ENCODE assay signal across 29 cellular contexts in genomic region chr4:144357970-144358369, GRCh38.
DNase-seq lines count a peak whose midpoint lies in the region; ATAC-seq, FAIRE-seq and TF ChIP-seq lines count a peak whose summit lies in the region.
"Had no signal": no experiment of that assay in that cellular context is flagged by ENCODE, and none has a peak within 500 bp of the region (broad histone marks: within the 10 kb centered on the region; RNA-seq: fewer than 3 reads in every experiment).

No MANE protein-coding gene starts in this region.

- H3K36me3 Mint-ChIP-seq in activated T-cell treated with anti-CD3 and anti-CD28 coated beads, Interleukin-2, amount 50 U/mL, for 72 hours (ENCODE audit: insufficient read depth in 2 of 2), result no peaks in the 10 kb centered on the region
- H3K36me3 Mint-ChIP-seq: activated CD4-positive, alpha-beta memory T cell treated with anti-CD3 and anti-CD28 coated beads for 36 hours; activated naive CD4-positive, alpha-beta T cell treated with anti-CD3 and anti-CD28 coated beads, Interleukin-2, amount 50 U/mL, for 72 hours had no signal

- BruUV-seq in GM12878 (replicated peaks; lab: Mats Ljungman, UMichigan), result no TSS peak

- peak overlapping the region; percentile 54 for H3K27ac Mint-ChIP-seq in activated T-cell treated with anti-CD3 and anti-CD28 coated beads, Interleukin-2, amount 50 U/mL, for 72 hours
- H3K27ac Mint-ChIP-seq: activated CD4-positive, alpha-beta memory T cell treated with anti-CD3 and anti-CD28 coated beads for 36 hours; activated naive CD4-positive, alpha-beta T cell treated with anti-CD3 and anti-CD28 coated beads, Interleukin-2, amount 50 U/mL, for 72 hours; T-helper 1 cell treated with Interleukin-12 subunit alpha and Interleukin-12 subunit beta and Interleukin-4 antibody, amounts not matched to agents 30 μg/mL and 1 μg/mL, for 36 hours had no signal

- no peak overlapping the region for H3K4me2 ChIP-seq in GM12878 (ENCODE audit: control insufficient read depth, insufficient read depth)

- SMC1A ChIA-PET in GM12878 (lab: Charles Lee; ENCODE audit: uncharacterized antibody, unreplicated experiment), result interaction anchor here (1.4 kb wide), 1 partner anchor 11 kb away, joined by 3 read pairs; no protein-coding TSS in a partner anchor

- H3K27me3 ChIP-seq in GM12878 (replicated peaks in 1 of 2; ENCODE audit: control insufficient read depth in 2 of 2, insufficient read depth in 2 of 2, low read length in 1 of 2) (peaks cover 0 to 4% of the 10 kb centered on the region in 2 experiments; a peak in 2 of 4 replicates), lower lobe of right lung (ENCODE audit: low read depth) (no peaks in the 10 kb centered on the region), small intestine (ENCODE audit: control insufficient read depth in 2 of 2, insufficient read depth in 2 of 2, low read length in 2 of 2) (no peaks in the 10 kb centered on the region), prostate gland (replicated peaks; ENCODE audit: insufficient read depth) (no peaks in the 10 kb centered on the region)
- H3K27me3 ChIP-seq: thyroid gland had no signal

- TF ChIP-seq EP300 in GM12878 (IDR thresholded peaks at IDR 0.05; ENCODE audit: borderline replicate concordance in 1 of 2, control insufficient read depth in 1 of 2, low read depth in 2 of 2, low read length in 2 of 2), result no peak

- 4% methylated on average over 3 of the region's 3 CpGs for WGBS in GM12878 (ENCODE audit: insufficient coverage, insufficient replicate concordance, low lambda C conversion rate, missing lambda C conversion rate)
- WGBS in small intestine, 3 donors, result 28 to 50% (median 37%) methylated on average over 3 of the region's 3 CpGs
- 58% methylated on average over 3 of the region's 3 CpGs for WGBS in prostate gland

- in situ Hi-C loops in GM12878 (cut with MboI), result no loop called here

- H3K9ac ChIP-seq in GM12878 (ENCODE audit: control insufficient read depth, insufficient read depth, low read length), result no peak overlapping the region

- H3K4me1 ChIP-seq in GM12878 (ENCODE audit: control insufficient read depth, insufficient read depth, low read length) (peaks cover 4% of the 10 kb centered on the region), lower lobe of right lung (peaks cover 7% of the 10 kb centered on the region), small intestine (ENCODE audit: control insufficient read depth in 2 of 2, insufficient read depth in 1 of 2, low read depth in 1 of 2, low read length in 1 of 2) (no peaks in the 10 kb centered on the region), prostate gland (replicated peaks) (no peaks in the 10 kb centered on the region)
- H3K4me1 ChIP-seq: thyroid gland had no signal

- ATAC-seq in activated T-cell treated with anti-CD3 and anti-CD28 coated beads, Interleukin-2, amount 50 U/mL, for 72 hours (replicated peaks in 1 of 2), result no peak
- ATAC-seq in HG03139 (IDR thresholded peaks at IDR 0.05; ENCODE audit: unreplicated experiment), result peak; percentile 42
- peak; percentile 43; the same call in 2 of the 3 replicates for ATAC-seq in GM12878
- no peak for ATAC-seq in lower lobe of right lung
- ATAC-seq: activated naive CD4-positive, alpha-beta T cell treated with anti-CD3 and anti-CD28 coated beads, Interleukin-2, amount 50 U/mL, for 72 hours had no signal

- no peaks in the 10 kb centered on the region for H3K79me2 ChIP-seq in GM12878 (ENCODE audit: control insufficient read depth, insufficient read depth, low read length)

- TF ChIP-seq POLR2A in GM12878 (IDR thresholded peaks at IDR 0.05; ENCODE audit: low read depth, low read length) (no peak), prostate gland (IDR thresholded peaks at IDR 0.05) (no peak)

- H3K27ac ChIP-seq in GM12878 (ENCODE audit: control insufficient read depth, insufficient read depth) (no peak overlapping the region), lower lobe of right lung (no peak overlapping the region), small intestine (ENCODE audit: low read depth in 1 of 2, low read length in 1 of 2) (no peak overlapping the region), prostate gland (no peak overlapping the region)
- H3K27ac ChIP-seq: C4-2B, thyroid gland, VCaP had no signal

- H4K20me1 ChIP-seq in GM12878 (ENCODE audit: control insufficient read depth, insufficient read depth), result no peaks in the 10 kb centered on the region

- intact Hi-C loops in GM12878 (cut with micrococcal nuclease; ENCODE audit: unreplicated experiment) (loop anchor here (10.0 kb wide), 1 partner anchor 687 kb away; no protein-coding TSS in a partner anchor), lower lobe of right lung (cut with DNase I) (no loop called here), prostate gland (cut with DNase I) (no loop called here)

- CTCF ChIA-PET in GM12878 (lab: Yijun Ruan, JAX), result no interaction called here

- no peak for FAIRE-seq in GM12878 (lab: Jason Lieb, UNC)
- FAIRE-seq in small intestine (lab: Jason Lieb, UNC), result no peak
- FAIRE-seq: H54, HTR-8/SVneo had no signal

- peaks cover 19% of the 10 kb centered on the region for H3K4me1 Mint-ChIP-seq in activated T-cell treated with anti-CD3 and anti-CD28 coated beads, Interleukin-2, amount 50 U/mL, for 72 hours (ENCODE audit: low read depth)

- TF ChIP-seq CTCF in GM12878 (IDR thresholded peaks at IDR 0.05 in 2 of 3, conservative IDR thresholded peaks at IDR 0.05 in 1 of 3; ENCODE audit: control insufficient read depth in 2 of 3, extremely low read depth in 1 of 3, insufficient read depth in 1 of 3, low read depth in 3 of 3, low read length in 3 of 3) (no peak), lower lobe of right lung (IDR thresholded peaks at IDR 0.05) (no peak), prostate gland (IDR thresholded peaks at IDR 0.05) (no peak)

- H3K4me3 ChIP-seq in GM12878, result no peak overlapping the region
- no peak overlapping the region for H3K4me3 ChIP-seq in lower lobe of right lung
- H3K4me3 ChIP-seq in small intestine (ENCODE audit: low read depth in 1 of 2, low read length in 2 of 2), result no peak overlapping the region
- H3K4me3 ChIP-seq in prostate gland, result no peak overlapping the region
- H3K4me3 ChIP-seq: thyroid gland had no signal

- no peak overlapping the region for H2AFZ ChIP-seq in GM12878 (ENCODE audit: control insufficient read depth, low read depth, low read length)

- H3K36me3 ChIP-seq in GM12878 (ENCODE audit: control insufficient read depth in 2 of 2, insufficient read depth in 2 of 2, low read length in 1 of 2) (no peaks in the 10 kb centered on the region), lower lobe of right lung (no peaks in the 10 kb centered on the region), small intestine (ENCODE audit: control insufficient read depth in 2 of 2, insufficient read depth in 2 of 2, low read length in 2 of 2) (no peaks in the 10 kb centered on the region), prostate gland (no peaks in the 10 kb centered on the region)
- H3K36me3 ChIP-seq: thyroid gland had no signal

- TF ChIP-seq RAD21 in GM12878 (IDR thresholded peaks at IDR 0.05; ENCODE audit: insufficient read depth, low read depth, low read length), result no peak

- RAD21 ChIA-PET in GM12878 (lab: Charles Lee; ENCODE audit: unreplicated experiment), result no interaction called here

- peaks cover 0 to 3% of the 10 kb centered on the region in 2 donors for H3K9me3 Mint-ChIP-seq in activated T-cell treated with anti-CD3 and anti-CD28 coated beads, Interleukin-2, amount 50 U/mL, for 72 hours
- H3K9me3 Mint-ChIP-seq: activated CD4-positive, alpha-beta memory T cell treated with anti-CD3 and anti-CD28 coated beads for 36 hours; T-helper 1 cell treated with Interleukin-12 subunit alpha and Interleukin-12 subunit beta and Interleukin-4 antibody, amounts not matched to agents 30 μg/mL and 1 μg/mL, for 36 hours had no signal

- POLR2A ChIA-PET in GM12878 (lab: Charles Lee), result no interaction called here

- no peak overlapping the region for H3K4me3 Mint-ChIP-seq in activated T-cell treated with anti-CD3 and anti-CD28 coated beads, Interleukin-2, amount 50 U/mL, for 72 hours
- H3K4me3 Mint-ChIP-seq: activated CD4-positive, alpha-beta memory T cell treated with anti-CD3 and anti-CD28 coated beads for 36 hours; neural crest cell; T-helper 1 cell treated with Interleukin-12 subunit alpha and Interleukin-12 subunit beta and Interleukin-4 antibody, amounts not matched to agents 30 μg/mL and 1 μg/mL, for 36 hours had no signal

- peaks cover 25% of the 10 kb centered on the region for H3K27me3 Mint-ChIP-seq in activated T-cell treated with anti-CD3 and anti-CD28 coated beads, Interleukin-2, amount 50 U/mL, for 72 hours (ENCODE audit: low read depth)

- H3K9me3 ChIP-seq in GM12878 (replicated peaks; ENCODE audit: control insufficient read depth, insufficient read depth, low read length) (no peaks in the 10 kb centered on the region), lower lobe of right lung (no peaks in the 10 kb centered on the region), small intestine (ENCODE audit: control insufficient read depth, low read depth) (no peaks in the 10 kb centered on the region), prostate gland (no peaks in the 10 kb centered on the region)
- H3K9me3 ChIP-seq: thyroid gland had no signal

- no peak for DNase-seq in activated T-cell treated with anti-CD3 and anti-CD28 coated beads, Interleukin-2, amount 50 U/mL, for 72 hours
- no peak for DNase-seq in activated T-cell treated with anti-CD3 and anti-CD28 coated beads, Interleukin-2, amount 50 U/mL, for 48 hours
- DNase-seq in GM12878 (ENCODE audit: low read depth, low spot score) (no peak), lower lobe of right lung (no peak), putamen (ENCODE audit: low spot score) (no peak), small intestine (no peak), prostate gland (ENCODE audit: low spot score) (no peak)
- DNase-seq: 8988T; activated CD4-positive, alpha-beta memory T cell treated with anti-CD3 and anti-CD28 coated beads for 36 hours; activated T-cell treated with anti-CD3 and anti-CD28 coated beads, Interleukin-2, amount 50 U/mL, for 1 hour; cortex of kidney; DND-41; foreskin fibroblast; kidney glomerular epithelial cell; NCI-H1436 treated with DMSO at 0.1 percent for 48 hours; NCI-H2171; NCI-H69; SHP77 treated with DMSO at 0.1 percent for 48 hours; stimulated activated CD4-positive, alpha-beta T cell treated with anti-CD3 and anti-CD28 coated beads, Interleukin-15, amount 100 ng/mL, for 24 hours; stimulated activated naive CD4-positive, alpha-beta T cell; thyroid gland had no signal

TF ChIP-seq in GM12878, 131 proteins besides CTCF, POLR2A, EP300 and RAD21 (continues in another document):
- TF ChIP-seq BCL11A (IDR thresholded peaks at IDR 0.05; ENCODE audit: low read depth, low read length), result no peak
- TF ChIP-seq MTA3 (IDR thresholded peaks at IDR 0.05; ENCODE audit: borderline replicate concordance, low read length), result no peak
- peak; percentile 18; the same call in 1 of the 2 replicates for TF ChIP-seq RUNX3 (IDR thresholded peaks at IDR 0.05; ENCODE audit: low read length)

Comparison
In these comparisons a context has a peak if more than half of its experiments do, and no peak if none do; other contexts are left out.
1. ATAC-seq: peak in HG03139 (single experiment) and GM12878 (single experiment); none in activated T-cell treated with anti-CD3 and anti-CD28 coated beads, Interleukin-2, amount 50 U/mL, for 72 hours (0 of 2) and lower lobe of right lung (0 of 2).